ENCODE assay signal across 1 cellular context in the genomic region with DNA sequence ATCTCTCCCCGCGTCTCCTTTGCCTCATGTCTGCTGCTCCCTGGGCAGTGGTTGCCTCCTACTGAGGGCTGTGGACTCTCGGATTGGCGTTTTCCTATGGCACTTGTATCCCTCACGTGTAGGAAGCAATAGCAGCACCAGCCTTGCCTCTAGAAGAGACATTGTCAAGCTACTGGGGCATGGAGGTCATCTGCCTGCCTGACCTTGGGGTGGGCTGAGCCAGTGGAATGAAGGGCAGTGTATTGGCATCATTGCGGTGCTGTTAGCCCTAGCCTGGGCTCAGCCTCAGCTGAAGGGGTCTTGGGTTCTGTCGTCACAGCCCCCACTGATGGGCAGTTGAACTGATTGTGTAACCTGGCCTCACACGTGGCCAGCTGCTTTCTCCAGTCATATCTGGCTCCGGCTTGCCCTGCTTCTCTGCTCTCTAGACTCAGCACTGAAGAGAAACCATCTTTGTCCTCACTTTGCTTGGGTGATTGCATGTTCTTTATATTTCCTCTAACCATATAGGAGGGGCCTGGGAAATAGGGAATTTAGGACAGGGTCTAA.
TF ChIP-seq lines count a peak whose summit lies in the region.

No MANE protein-coding gene starts in this region.

TF ChIP-seq in K562, 482 proteins besides CTCF, POLR2A, EP300 and RAD21:
- TF ChIP-seq RBFOX2 (IDR thresholded peaks at IDR 0.05; ENCODE audit: low read depth, low read length) (0 out of 2 replicates have a peak, but pooled peaks have one; percentile 22), NELFE (IDR thresholded peaks at IDR 0.05; ENCODE audit: insufficient read depth, insufficient read length) (no peak)
